Comparison of ENCODE assay signal across 10 cellular contexts in the genomic region with DNA sequence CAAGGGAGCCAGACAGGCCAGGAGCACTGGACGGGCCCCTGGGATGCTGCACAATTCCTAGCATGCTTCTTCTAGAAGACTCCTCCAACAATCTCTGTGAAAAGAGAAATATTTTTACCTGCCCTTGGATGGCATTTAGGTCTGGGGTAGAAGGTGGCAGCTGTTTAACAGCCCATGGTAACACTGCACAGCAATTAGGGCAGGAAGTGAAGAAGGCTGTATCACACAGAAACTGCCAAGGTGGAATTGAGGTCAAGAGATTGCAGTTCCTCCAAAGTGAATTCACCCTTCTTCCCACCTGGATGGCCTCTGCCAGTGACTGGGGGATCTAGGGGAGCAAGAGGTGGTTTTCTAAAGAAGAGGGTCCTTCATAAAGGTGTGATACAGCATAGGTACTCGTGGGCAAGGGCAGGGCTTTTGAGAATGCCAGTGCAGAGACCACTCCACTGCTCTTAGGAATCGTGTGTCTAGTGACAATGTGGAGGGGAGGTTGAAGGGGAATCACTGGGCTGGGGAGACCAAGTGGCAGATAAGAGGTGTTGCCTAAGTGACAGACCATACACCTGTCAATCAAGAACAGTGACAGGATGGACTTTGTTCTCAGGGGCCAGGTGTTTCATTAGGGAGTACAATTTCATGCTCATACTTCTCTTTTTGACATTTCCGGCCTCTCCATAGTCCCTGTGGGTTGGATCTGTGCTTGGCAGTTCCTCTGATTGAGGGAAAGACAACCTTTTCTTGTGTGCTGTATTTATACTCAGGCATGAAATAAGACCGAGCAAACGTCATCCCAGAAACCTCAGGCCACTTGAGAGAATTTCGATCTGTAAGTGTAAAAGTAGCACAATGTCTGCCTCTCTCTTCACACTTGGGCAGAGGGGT.
DNase-seq lines count a peak whose midpoint lies in the region; ATAC-seq, FAIRE-seq and TF ChIP-seq lines count a peak whose summit lies in the region.
"Had no signal": no experiment of that assay in that cellular context is flagged by ENCODE, and none has a peak within 500 bp of the region (broad histone marks: within the 10 kb centered on the region; RNA-seq: fewer than 3 reads in every experiment).

No MANE protein-coding gene starts in this region.

- WGBS in GM12878 (ENCODE audit: insufficient coverage, insufficient replicate concordance, low lambda C conversion rate, missing lambda C conversion rate) = 52% methylated on average over 7 of the region's 7 CpGs
- WGBS in upper lobe of left lung, 2 donors = 56 to 69% methylated on average over 7 of the region's 7 CpGs

- no peaks in the 10 kb centered on the region for H3K79me2 ChIP-seq in GM12878 (ENCODE audit: control insufficient read depth, insufficient read depth, low read length)

- H3K4me2 ChIP-seq in GM12878 (ENCODE audit: control insufficient read depth, insufficient read depth) = no peak overlapping the region

- TF ChIP-seq EP300 in GM12878 (IDR thresholded peaks at IDR 0.05; ENCODE audit: borderline replicate concordance in 1 of 2, control insufficient read depth in 1 of 2, low read depth in 2 of 2, low read length in 2 of 2) (peak; percentile 81; a peak in 2 of 4 replicates), upper lobe of left lung (IDR thresholded peaks at IDR 0.05) (no peak)

- intact Hi-C loops in GM12878 (cut with micrococcal nuclease; ENCODE audit: unreplicated experiment) = loop anchor here (1.0 kb wide), 1 partner anchor 81 kb away; no protein-coding TSS in a partner anchor
- intact Hi-C loops in dorsolateral prefrontal cortex (cut with DNase I) = no loop called here

- ATAC-seq in GM19438 (IDR thresholded peaks at IDR 0.05; ENCODE audit: low read depth, unreplicated experiment) = peak; percentile 82
- ATAC-seq in HG03097 (IDR thresholded peaks at IDR 0.05; ENCODE audit: low FRiP score, unreplicated experiment) = peak; percentile 74
- ATAC-seq in GM12878 = peak; percentile 88
- no peak for ATAC-seq in left lobe of liver
- no peak for ATAC-seq in upper lobe of left lung (ENCODE audit: low FRiP score in 2 of 2)
- ATAC-seq: HCT116 had no signal

- H3K36me3 ChIP-seq in GM12878 (ENCODE audit: control insufficient read depth in 2 of 2, insufficient read depth in 2 of 2, low read length in 1 of 2) = no peaks in the 10 kb centered on the region
- no peaks in the 10 kb centered on the region for H3K36me3 ChIP-seq in upper lobe of left lung

- H3K4me1 ChIP-seq in GM12878 (ENCODE audit: control insufficient read depth, insufficient read depth, low read length) (peaks cover 5% of the 10 kb centered on the region; the same call in 1 of the 2 replicates), upper lobe of left lung (no peaks in the 10 kb centered on the region)

- H4K20me1 ChIP-seq in GM12878 (ENCODE audit: control insufficient read depth, insufficient read depth) = no peaks in the 10 kb centered on the region

- TF ChIP-seq CTCF in GM10266 (IDR thresholded peaks at IDR 0.05; ENCODE audit: control insufficient read depth, insufficient read depth, low read depth, missing control alignments) = no peak
- no peak for TF ChIP-seq CTCF in GM12878 (IDR thresholded peaks at IDR 0.05 in 2 of 3, conservative IDR thresholded peaks at IDR 0.05 in 1 of 3; ENCODE audit: control insufficient read depth in 2 of 3, extremely low read depth in 1 of 3, insufficient read depth in 1 of 3, low read depth in 3 of 3, low read length in 3 of 3)
- TF ChIP-seq CTCF in upper lobe of left lung (IDR thresholded peaks at IDR 0.05) = no peak
- TF ChIP-seq CTCF in dorsolateral prefrontal cortex (IDR thresholded peaks at IDR 0.05 in 54 of 56, conservative IDR thresholded peaks at IDR 0.05 in 2 of 56; ENCODE audit: low read depth in 1 of 56, partially characterized antibody in 56 of 56) = no peak

- H2AFZ ChIP-seq in GM12878 (ENCODE audit: control insufficient read depth, low read depth, low read length) = no peak overlapping the region

- no peak for TF ChIP-seq RAD21 in GM12878 (IDR thresholded peaks at IDR 0.05; ENCODE audit: insufficient read depth, low read depth, low read length)

- H3K9ac ChIP-seq in GM12878 (ENCODE audit: control insufficient read depth, insufficient read depth, low read length) = no peak overlapping the region

- CTCF ChIA-PET in GM12878 (lab: Yijun Ruan, JAX) = interaction anchor here (1.0 to 6.7 kb wide), 3 partner anchors 29 to 88 kb away, joined by 3 to 37 read pairs (median 4); no protein-coding TSS in a partner anchor

- H3K27ac ChIP-seq in GM12878 (ENCODE audit: control insufficient read depth, insufficient read depth) (no peak overlapping the region), upper lobe of left lung (no peak overlapping the region), dorsolateral prefrontal cortex (no peak overlapping the region)

- no peaks in the 10 kb centered on the region for H3K9me3 ChIP-seq in GM12878 (replicated peaks; ENCODE audit: control insufficient read depth, insufficient read depth, low read length)
- no peaks in the 10 kb centered on the region for H3K9me3 ChIP-seq in upper lobe of left lung

- no peak for TF ChIP-seq POLR2A in GM12878 (IDR thresholded peaks at IDR 0.05; ENCODE audit: low read depth, low read length)
- no peak for TF ChIP-seq POLR2A in upper lobe of left lung (IDR thresholded peaks at IDR 0.05)

- no peak overlapping the region for H3K4me3 ChIP-seq in GM12878
- no peak overlapping the region for H3K4me3 ChIP-seq in upper lobe of left lung
- no peak overlapping the region for H3K4me3 ChIP-seq in dorsolateral prefrontal cortex

- POLR2A ChIA-PET in GM12878 (lab: Charles Lee) = interaction anchor here (1.3 to 1.4 kb wide), 2 partner anchors 20 to 29 kb away, joined by 3 to 6 read pairs; no protein-coding TSS in a partner anchor

- H3K27me3 ChIP-seq in GM12878 (replicated peaks in 1 of 2; ENCODE audit: control insufficient read depth in 2 of 2, insufficient read depth in 2 of 2, low read length in 1 of 2) = 0 out of 4 replicates have a peak, but pooled peaks cover 0 to 4% of the 10 kb centered on the region in 2 experiments
- no peaks in the 10 kb centered on the region for H3K27me3 ChIP-seq in upper lobe of left lung
- peaks cover 0 to 3% (median 0%) of the 10 kb centered on the region in 45 donors for H3K27me3 ChIP-seq in dorsolateral prefrontal cortex

- DNase-seq in GM10266 (ENCODE audit: extremely low spot score) (peak; percentile 43), GM12878 (ENCODE audit: low read depth, low spot score) (peak; percentile 34), urothelium cell line (ENCODE audit: low spot score) (no peak), left lobe of liver (ENCODE audit: low spot score) (no peak), upper lobe of left lung (no peak), dorsolateral prefrontal cortex (no peak)
- DNase-seq: NCI-H1092 treated with DMSO at 0.1 percent for 48 hours had no signal

- FAIRE-seq in GM12878 (lab: Jason Lieb, UNC) = peak; percentile 76
- no peak for FAIRE-seq in urothelium cell line (lab: Jason Lieb, UNC)

- in situ Hi-C loops in GM12878 (cut with MboI) = no loop called here

- SMC1A ChIA-PET in GM12878 (lab: Charles Lee; ENCODE audit: uncharacterized antibody, unreplicated experiment) = interaction anchor here (1.0 to 3.5 kb wide), 8 partner anchors 11 to 108 kb away, joined by 3 to 27 read pairs (median 6); no protein-coding TSS in a partner anchor

- RAD21 ChIA-PET in GM12878 (lab: Charles Lee; ENCODE audit: unreplicated experiment) = interaction anchor here (1.2 to 1.7 kb wide), 4 partner anchors 28 to 88 kb away, joined by 3 to 5 read pairs (median 3); no protein-coding TSS in a partner anchor

- BruUV-seq in GM12878 (replicated peaks; lab: Mats Ljungman, UMichigan) = no TSS peak

TF ChIP-seq in GM12878, 131 proteins besides CTCF, POLR2A, EP300 and RAD21 (continues in another document):
- TF ChIP-seq STAT1 (conservative IDR thresholded peaks at IDR 0.05) (no peak), NKRF (conservative IDR thresholded peaks at IDR 0.05) (no peak), ZBTB40 (IDR thresholded peaks at IDR 0.05; ENCODE audit: borderline replicate concordance) (no peak)

Comparison
In these comparisons a context has a peak if more than half of its experiments do, and no peak if none do; other contexts are left out.
1. DNase-seq: peak in GM10266 (single experiment) and GM12878 (single experiment); none in urothelium cell line (single experiment), left lobe of liver (single experiment), upper lobe of left lung (0 of 2) and dorsolateral prefrontal cortex (0 of 10).
2. ATAC-seq: peak in GM19438 (single experiment), HG03097 (single experiment) and GM12878 (single experiment); none in left lobe of liver (single experiment) and upper lobe of left lung (0 of 2).